In genomic region chr5:71481441-71481840, GRCh38 we compare ENCODE assay signal across 18 cellular contexts.
"Had no signal": no experiment of that assay in that cellular context is flagged by ENCODE, and none has a peak within 500 bp of the region (broad histone marks: within the 10 kb centered on the region; RNA-seq: fewer than 3 reads in every experiment).

No MANE protein-coding gene starts in this region.

- H3K4me1 ChIP-seq: psoas muscle, spleen, testis had no signal

- H3K27me3 ChIP-seq: heart left ventricle, neutrophil, spleen, testis, tibial nerve had no signal

- H3K9me3 ChIP-seq: heart left ventricle, neutrophil, psoas muscle, spleen, testis, tibial nerve had no signal

- H3K4me3 ChIP-seq: heart left ventricle, psoas muscle, spleen, testis, tibial nerve had no signal

- H3K27ac ChIP-seq: heart left ventricle, neutrophil, psoas muscle, spleen, testis, tibial nerve had no signal

- ATAC-seq: effector memory CD8-positive, alpha-beta T cell; naive thymus-derived CD8-positive, alpha-beta T cell; psoas muscle; sciatic nerve; stimulated activated naive B cell treated with anti-CD40 and anti-IgM and Interleukin-4, amounts not matched to agents 10 μg/mL and 1 μg/mL and 100 μg/mL, for 72 hours; stimulated activated naive CD8-positive, alpha-beta T cell treated with anti-CD3 and anti-CD28 coated beads, Interleukin-15, amount 100 ng/mL, for 72 hours had no signal

- DNase-seq: effector memory CD8-positive, alpha-beta T cell; erythroblast; foreskin melanocyte; heart left ventricle; hippocampal formation; naive thymus-derived CD8-positive, alpha-beta T cell; psoas muscle; retina; spleen; stimulated activated CD4-positive, alpha-beta T cell treated with anti-CD3 and anti-CD28 coated beads, Interleukin-2, amount 100 ng/mL, for 24 hours; stimulated activated CD4-positive, alpha-beta T cell treated with anti-CD3 and anti-CD28 coated beads, Interleukin-4, amount 100 ng/mL, for 4 hours; stimulated activated naive B cell treated with anti-CD40 and anti-IgM and Interleukin-4, amounts not matched to agents 10 μg/mL and 1 μg/mL and 100 μg/mL, for 72 hours; stimulated activated naive CD8-positive, alpha-beta T cell treated with anti-CD3 and anti-CD28 coated beads, Interleukin-15, amount 100 ng/mL, for 72 hours; testis had no signal

- FAIRE-seq: colon had no signal
